ENCODE assay signal across 16 cellular contexts in genomic region chr3:140242818-140243276, GRCh38.
DNase-seq lines count a peak whose midpoint lies in the region; TF ChIP-seq lines count a peak whose summit lies in the region.
"Had no signal": no experiment of that assay in that cellular context is flagged by ENCODE, and none has a peak within 500 bp of the region (broad histone marks: within the 10 kb centered on the region; RNA-seq: fewer than 3 reads in every experiment).

No MANE protein-coding gene starts in this region.

- H3K27me3 Mint-ChIP-seq in mesothelial cell of epicardium (ENCODE audit: low read depth): no peaks in the 10 kb centered on the region
- H3K27me3 Mint-ChIP-seq: type B pancreatic cell had no signal

- H3K9me3 Mint-ChIP-seq in mesothelial cell of epicardium: no peaks in the 10 kb centered on the region
- H3K9me3 Mint-ChIP-seq: CD8-positive, alpha-beta memory T cell; type B pancreatic cell had no signal

- DNase-seq in NCI-H1092 treated with DMSO at 0.1 percent for 48 hours (lab: John Stamatoyannopoulos, UW) (peak; percentile 6), NCI-H1092 (lab: John Stamatoyannopoulos, UW) (no peak), NCI-H510A treated with DMSO at 0.1 percent for 48 hours (lab: John Stamatoyannopoulos, UW) (peak; percentile 19), epithelial cell of proximal tubule (ENCODE audit: low read depth) (peak; percentile 74), renal cortical epithelial cell (ENCODE audit: low read depth) (peak; percentile 94), mesothelial cell of epicardium (ENCODE audit: low spot score in 2 of 2, unreplicated experiment in 2 of 2) (no peak), HuH-7 (ENCODE audit: low spot score) (no peak), OCI-M2 (lab: John Stamatoyannopoulos, UW; ENCODE audit: unreplicated experiment) (no peak)
- DNase-seq: CD8-positive, alpha-beta memory T cell; left lung; NCI-H774; stimulated activated CD4-positive, alpha-beta T cell treated with anti-CD3 and anti-CD28 coated beads, Interleukin-15, amount 100 ng/mL, for 24 hours; WERI-Rb-1 had no signal

- H3K27ac Mint-ChIP-seq in mesothelial cell of epicardium: no peak overlapping the region
- H3K27ac Mint-ChIP-seq: activated naive CD8-positive, alpha-beta T cell; CD8-positive, alpha-beta memory T cell; type B pancreatic cell had no signal

- no peak overlapping the region for H3K4me3 ChIP-seq in epithelial cell of proximal tubule (ENCODE audit: low read depth, low read length)
- H3K4me3 ChIP-seq: dorsolateral prefrontal cortex, left lung had no signal

- H3K36me3 Mint-ChIP-seq in mesothelial cell of epicardium: no peaks in the 10 kb centered on the region
- H3K36me3 Mint-ChIP-seq: activated naive CD8-positive, alpha-beta T cell; type B pancreatic cell had no signal

- no peak overlapping the region for H3K4me3 Mint-ChIP-seq in mesothelial cell of epicardium
- H3K4me3 Mint-ChIP-seq: activated naive CD8-positive, alpha-beta T cell; CD8-positive, alpha-beta memory T cell; type B pancreatic cell had no signal

- H3K4me1 Mint-ChIP-seq in mesothelial cell of epicardium: peaks cover 7% of the 10 kb centered on the region
- H3K4me1 Mint-ChIP-seq: CD8-positive, alpha-beta memory T cell had no signal

- TF ChIP-seq CTCF in epithelial cell of proximal tubule (conservative IDR thresholded peaks at IDR 0.05; ENCODE audit: low read depth, low read length): no peak
- no peak for TF ChIP-seq CTCF in mesothelial cell of epicardium (IDR thresholded peaks at IDR 0.05; ENCODE audit: unreplicated experiment)

Comparison
In these comparisons a context has a peak if more than half of its experiments do, and no peak if none do; other contexts are left out.
1. DNase-seq: peak in NCI-H1092 treated with DMSO at 0.1 percent for 48 hours (single experiment), NCI-H510A treated with DMSO at 0.1 percent for 48 hours (single experiment), epithelial cell of proximal tubule (single experiment) and renal cortical epithelial cell (single experiment); none in NCI-H1092 (single experiment), mesothelial cell of epicardium (0 of 2), HuH-7 (single experiment) and OCI-M2 (single experiment).